Comparison of ENCODE assay signal across 8 cellular contexts in the genomic region with DNA sequence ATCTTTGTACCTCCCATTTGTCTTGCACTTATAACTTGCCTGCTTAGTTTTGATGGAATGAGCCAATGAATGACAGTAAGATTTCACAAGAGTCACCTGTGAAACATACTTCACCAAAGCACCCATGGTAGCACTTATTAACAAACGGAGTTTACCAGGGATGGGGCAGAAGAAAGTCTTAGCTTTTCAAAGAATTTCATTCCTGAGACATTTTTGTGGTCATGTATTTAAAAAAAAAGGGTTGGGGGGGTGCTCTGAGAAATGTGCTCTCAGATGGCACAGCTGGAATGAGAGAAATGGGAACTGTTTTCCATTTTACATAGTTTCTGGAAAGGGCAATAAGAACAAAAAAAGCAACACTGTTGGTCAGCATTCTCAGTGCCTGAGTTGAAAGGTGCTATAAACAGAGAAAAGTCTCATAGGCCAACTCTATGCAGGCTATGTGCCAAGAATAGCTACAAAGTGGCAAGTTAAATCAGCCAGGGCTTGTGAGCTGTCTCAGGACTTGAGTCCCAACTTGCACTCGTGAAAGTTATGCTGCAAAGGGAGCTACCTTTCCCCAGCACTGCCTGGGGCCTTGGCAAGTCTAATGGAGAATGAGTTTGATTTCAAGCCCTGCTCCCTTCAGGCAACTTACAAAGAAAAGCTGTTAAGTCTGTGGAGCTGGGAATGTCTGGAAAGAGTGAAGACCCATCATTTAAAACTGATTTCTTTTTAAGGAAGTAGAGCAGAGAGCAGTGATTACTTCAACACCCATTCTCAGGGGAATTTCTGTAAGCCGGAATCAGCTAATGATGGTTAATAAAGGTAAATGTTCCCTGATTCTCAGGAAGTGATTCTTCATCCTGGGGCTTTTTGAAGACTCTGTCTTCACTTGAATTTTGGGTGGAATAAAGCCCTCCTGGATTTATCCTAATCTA.
A peak's percentile ranks its signal among the peaks of the same experiment; 100 is the strongest.
DNase-seq lines count a peak whose midpoint lies in the region; ATAC-seq and TF ChIP-seq lines count a peak whose summit lies in the region.

No MANE protein-coding gene starts in this region.

- no peak overlapping the region for H3K4me3 Mint-ChIP-seq in T-helper 17 cell
- H3K4me3 Mint-ChIP-seq in activated CD8-positive, alpha-beta memory T cell treated with anti-CD3 and anti-CD28 coated beads, Interleukin-2, amount 10 ng/mL, durations not matched to agents 7 days and 5 days: no peak overlapping the region

- H3K9me3 Mint-ChIP-seq in activated CD8-positive, alpha-beta memory T cell treated with anti-CD3 and anti-CD28 coated beads, Interleukin-2, amount 10 ng/mL, durations not matched to agents 7 days and 5 days (ENCODE audit: low read depth): no peaks in the 10 kb centered on the region

- H3K27me3 Mint-ChIP-seq in T-helper 17 cell: peaks cover 7% of the 10 kb centered on the region
- H3K27me3 Mint-ChIP-seq in activated CD8-positive, alpha-beta memory T cell treated with anti-CD3 and anti-CD28 coated beads, Interleukin-2, amount 10 ng/mL, durations not matched to agents 7 days and 5 days: no peaks in the 10 kb centered on the region

- no peak for TF ChIP-seq CTCF in AG09319 (IDR thresholded peaks at IDR 0.05; ENCODE audit: low read depth, low read length)

- H3K27ac Mint-ChIP-seq in T-helper 17 cell: no peak overlapping the region
- no peak overlapping the region for H3K27ac Mint-ChIP-seq in activated CD8-positive, alpha-beta memory T cell treated with anti-CD3 and anti-CD28 coated beads, Interleukin-2, amount 10 ng/mL, durations not matched to agents 7 days and 5 days

- peak; percentile 66 for ATAC-seq in GM21723 (IDR thresholded peaks at IDR 0.05; ENCODE audit: unreplicated experiment)
- no peak for ATAC-seq in T-helper 17 cell
- ATAC-seq in activated CD8-positive, alpha-beta memory T cell treated with anti-CD3 and anti-CD28 coated beads, Interleukin-2, amount 10 ng/mL, durations not matched to agents 7 days and 5 days: no peak

- DNase-seq in AG09319 (ENCODE audit: extremely low read depth, low read depth) (peak; percentile 41), RPMI8226 (peak; percentile 77), iris pigment epithelial cell (ENCODE audit: low read depth) (peak; percentile 65), T-helper 17 cell (no peak), GM19240 (ENCODE audit: insufficient read length, low spot score) (no peak), MV-4-11 (lab: John Stamatoyannopoulos, UW) (no peak)
- no peak for DNase-seq in activated CD8-positive, alpha-beta memory T cell treated with anti-CD3 and anti-CD28 coated beads, Interleukin-2, amount 10 ng/mL, durations not matched to agents 7 days and 5 days

- H3K36me3 Mint-ChIP-seq in T-helper 17 cell (ENCODE audit: low read depth): no peaks in the 10 kb centered on the region
- H3K36me3 Mint-ChIP-seq in activated CD8-positive, alpha-beta memory T cell treated with anti-CD3 and anti-CD28 coated beads, Interleukin-2, amount 10 ng/mL, durations not matched to agents 7 days and 5 days: no peaks in the 10 kb centered on the region

- CTCF ChIA-PET in activated CD8-positive, alpha-beta memory T cell treated with anti-CD3 and anti-CD28 coated beads, Interleukin-2, amount 10 ng/mL, durations not matched to agents 7 days and 5 days (lab: Charles Lee): interaction anchor here (1.5 kb wide), 1 partner anchor 368 kb away, joined by 3 read pairs; no protein-coding TSS in a partner anchor

- no peaks in the 10 kb centered on the region for H3K4me1 Mint-ChIP-seq in T-helper 17 cell
- H3K4me1 Mint-ChIP-seq in activated CD8-positive, alpha-beta memory T cell treated with anti-CD3 and anti-CD28 coated beads, Interleukin-2, amount 10 ng/mL, durations not matched to agents 7 days and 5 days: no peaks in the 10 kb centered on the region

- H3K9me3 ChIP-seq in T-helper 17 cell (ENCODE audit: control insufficient read depth, low read length, poor library complexity, severe bottlenecking): no peaks in the 10 kb centered on the region

Comparison
In these comparisons a context has a peak if more than half of its experiments do, and no peak if none do; other contexts are left out.
1. DNase-seq: peak in AG09319 (single experiment), RPMI8226 (single experiment) and iris pigment epithelial cell (single experiment); none in T-helper 17 cell (0 of 3), GM19240 (single experiment), activated CD8-positive, alpha-beta memory T cell treated with anti-CD3 and anti-CD28 coated beads, Interleukin-2, amount 10 ng/mL, durations not matched to agents 7 days and 5 days (single experiment) and MV-4-11 (single experiment).